In genomic region chr5:154858251-154858971, GRCh38 we compare ENCODE assay signal across 8 cellular contexts.
DNase-seq lines count a peak whose midpoint lies in the region; ATAC-seq lines count a peak whose summit lies in the region.

TSS of gene CNOT8 (plus strand) at chr5:154858627. CDS start at chr5:154863279, 4,652 bp downstream.

- ATAC-seq in GM19023 (IDR thresholded peaks at IDR 0.05; ENCODE audit: unreplicated experiment) (peak; percentile 78), HG03280 (IDR thresholded peaks at IDR 0.05; ENCODE audit: unreplicated experiment) (peak; percentile 83)

- DNase-seq in AG08396 (ENCODE audit: low spot score): peak; percentile 92
- DNase-seq in NCI-H345 treated with DMSO at 0.1 percent for 48 hours (lab: John Stamatoyannopoulos, UW; ENCODE audit: unreplicated experiment): peak; percentile 96
- DNase-seq in activated CD4-positive, CD25-positive, alpha-beta regulatory T cell (lab: John Stamatoyannopoulos, UW): peak; percentile 94 to 97 (median 96)
- peak; percentile 97 for DNase-seq in central memory CD4-positive, alpha-beta T cell
- DNase-seq in iris pigment epithelial cell (ENCODE audit: low read depth): peak; percentile 98
- peak; percentile 97 for DNase-seq in stimulated activated CD4-positive, alpha-beta T cell treated with anti-CD3 and anti-CD28 coated beads, Interleukin-12 subunit alpha, Interleukin-12 subunit beta, amount 100 ng/mL, for 4 hours

Comparison
In these comparisons a context has a peak if more than half of its experiments do, and no peak if none do; other contexts are left out.
1. Peak in every context shown above with its lines: DNase-seq and ATAC-seq.